Comparison of ENCODE assay signal across 23 cellular contexts in genomic region chr12:80166751-80167150, GRCh38.
DNase-seq lines count a peak whose midpoint lies in the region; ATAC-seq, FAIRE-seq and TF ChIP-seq lines count a peak whose summit lies in the region.
"Had no signal": no experiment of that assay in that cellular context is flagged by ENCODE, and none has a peak within 500 bp of the region (broad histone marks: within the 10 kb centered on the region; RNA-seq: fewer than 3 reads in every experiment).

No MANE protein-coding gene starts in this region.

- H3K79me2 ChIP-seq in HepG2 (ENCODE audit: insufficient read depth, low read length): no peaks in the 10 kb centered on the region
- H3K79me2 ChIP-seq in K562 (ENCODE audit: control insufficient read depth, insufficient read depth, low read length): no peaks in the 10 kb centered on the region

- TF ChIP-seq CTCF in HepG2 (CRISPR knock-in tag; IDR thresholded peaks at IDR 0.05) (no peak), right lobe of liver (IDR thresholded peaks at IDR 0.05) (no peak), K562 (IDR thresholded peaks at IDR 0.05 in 2 of 3, conservative IDR thresholded peaks at IDR 0.05 in 1 of 3; ENCODE audit: insufficient read depth in 2 of 3, low read depth in 1 of 3, low read length in 3 of 3) (no peak), left lung (IDR thresholded peaks at IDR 0.05) (no peak)

- no peaks in the 10 kb centered on the region for H3K9me3 Mint-ChIP-seq in natural killer cell treated with Interleukin-12 subunit alpha and Interleukin-12 subunit beta and Interleukin-15 and Interleukin-18, amount 100 ng/mL, for 72 hours
- H3K9me3 Mint-ChIP-seq: CD4-positive, CD25-positive, alpha-beta regulatory T cell had no signal

- H3K9me1 ChIP-seq in K562 (ENCODE audit: control insufficient read depth, insufficient read depth, low read length): no peaks in the 10 kb centered on the region

- TF ChIP-seq POLR2A in HepG2 (IDR thresholded peaks at IDR 0.05; ENCODE audit: insufficient read depth in 1 of 2, low read depth in 2 of 2, low read length in 2 of 2) (no peak), right lobe of liver (IDR thresholded peaks at IDR 0.05) (no peak), K562 (conservative IDR thresholded peaks at IDR 0.05) (no peak)

- H3K4me3 Mint-ChIP-seq in natural killer cell treated with Interleukin-12 subunit alpha and Interleukin-12 subunit beta and Interleukin-15 and Interleukin-18, amount 100 ng/mL, for 72 hours: peak overlapping the region; percentile 19
- H3K4me3 Mint-ChIP-seq: CD4-positive, CD25-positive, alpha-beta regulatory T cell had no signal

- H2AFZ ChIP-seq in HepG2 (ENCODE audit: low read length) (no peak overlapping the region), K562 (ENCODE audit: low read depth, low read length) (no peak overlapping the region)

- FAIRE-seq in HepG2 (lab: Jason Lieb, UNC): no peak
- FAIRE-seq in K562 (lab: Jason Lieb, UNC): no peak
- FAIRE-seq: GM12891, GM19239, H1, HTR-8/SVneo had no signal

- H3K27ac Mint-ChIP-seq in natural killer cell treated with Interleukin-12 subunit alpha and Interleukin-12 subunit beta and Interleukin-15 and Interleukin-18, amount 100 ng/mL, for 72 hours: no peak overlapping the region
- H3K27ac Mint-ChIP-seq: CD4-positive, CD25-positive, alpha-beta regulatory T cell; CD8-positive, alpha-beta memory T cell had no signal

- 0% methylated on average over 2 of the region's 2 CpGs for WGBS in HepG2 (ENCODE audit: low lambda C conversion rate)
- 26% methylated on average over 2 of the region's 2 CpGs for WGBS in right lobe of liver (ENCODE audit: insufficient coverage, low coverage, low lambda C conversion rate, missing lambda C conversion rate)
- 0% methylated on average over 2 of the region's 2 CpGs for WGBS in K562 (ENCODE audit: insufficient coverage, low coverage, missing lambda C conversion rate)

- H3K36me3 ChIP-seq in HepG2 (replicated peaks in 1 of 2; ENCODE audit: control insufficient read depth in 1 of 2, insufficient read depth in 2 of 2, low read length in 2 of 2) (no peaks in the 10 kb centered on the region), right lobe of liver (no peaks in the 10 kb centered on the region), K562 (ENCODE audit: control insufficient read depth, insufficient read depth, low read length) (no peaks in the 10 kb centered on the region), left lung (no peaks in the 10 kb centered on the region)
- H3K36me3 ChIP-seq: BE2C, HAP-1 had no signal

- DNase-seq in HepG2 (ENCODE audit: low spot score): no peak
- DNase-seq in right lobe of liver: no peak
- no peak for DNase-seq in K562 (ENCODE audit: extremely low read depth in 1 of 4, low spot score in 3 of 4)
- no peak for DNase-seq in natural killer cell treated with Interleukin-12 subunit alpha and Interleukin-12 subunit beta and Interleukin-15 and Interleukin-18, amount 100 ng/mL, for 72 hours (ENCODE audit: low spot score)
- DNase-seq in left lung: no peak
- DNase-seq in activated CD4-positive, CD25-positive, alpha-beta regulatory T cell (lab: John Stamatoyannopoulos, UW): no peak
- DNase-seq: 8988T; ACHN; BE2C; C1 segment of cervical spinal cord; CD4-positive, CD25-positive, alpha-beta regulatory T cell; CD8-positive, alpha-beta memory T cell; COR-L47; DMS 273 treated with DMSO at 0.1 percent for 48 hours; DMS53; DND-41; EL had no signal

- H3K9ac ChIP-seq in HepG2 (ENCODE audit: insufficient read depth, low read depth, low read length): no peak overlapping the region
- H3K9ac ChIP-seq in K562 (ENCODE audit: insufficient read depth in 1 of 2, low read depth in 2 of 2, low read length in 2 of 2): no peak overlapping the region

- H4K20me1 ChIP-seq in HepG2 (ENCODE audit: insufficient read depth, low read length): no peaks in the 10 kb centered on the region
- H4K20me1 ChIP-seq in K562 (replicated peaks; ENCODE audit: control insufficient read depth, insufficient read depth, low read length): no peaks in the 10 kb centered on the region

- H3K9me3 ChIP-seq in HepG2 (ENCODE audit: low read length) (no peaks in the 10 kb centered on the region), right lobe of liver (no peaks in the 10 kb centered on the region), K562 (replicated peaks; ENCODE audit: control insufficient read depth, insufficient read depth, low read depth, low read length) (no peaks in the 10 kb centered on the region), left lung (no peaks in the 10 kb centered on the region)
- H3K9me3 ChIP-seq: BE2C, HAP-1 had no signal

- H3K27ac ChIP-seq in HepG2 (ENCODE audit: extremely low read length, insufficient read depth, low read length): no peak overlapping the region
- H3K27ac ChIP-seq in right lobe of liver: no peak overlapping the region
- H3K27ac ChIP-seq in K562 (ENCODE audit: extremely low read depth, low read depth, low read length): no peak overlapping the region
- no peak overlapping the region for H3K27ac ChIP-seq in left lung

- peaks cover 4% of the 10 kb centered on the region for H3K36me3 Mint-ChIP-seq in natural killer cell treated with Interleukin-12 subunit alpha and Interleukin-12 subunit beta and Interleukin-15 and Interleukin-18, amount 100 ng/mL, for 72 hours
- H3K36me3 Mint-ChIP-seq: CD4-positive, CD25-positive, alpha-beta regulatory T cell; CD8-positive, alpha-beta memory T cell had no signal

- H3K4me1 ChIP-seq in HepG2 (ENCODE audit: insufficient read depth, low read length): no peaks in the 10 kb centered on the region
- H3K4me1 ChIP-seq in right lobe of liver: no peaks in the 10 kb centered on the region
- no peaks in the 10 kb centered on the region for H3K4me1 ChIP-seq in K562 (replicated peaks in 1 of 2; ENCODE audit: control insufficient read depth in 2 of 2, insufficient read depth in 2 of 2, low read length in 2 of 2)
- H3K4me1 ChIP-seq in left lung: no peaks in the 10 kb centered on the region
- H3K4me1 ChIP-seq: BE2C, HAP-1 had no signal

- ATAC-seq in HepG2 (no peak), right lobe of liver (no peak), K562 (no peak), left lung (no peak), HG03571 (IDR thresholded peaks at IDR 0.05; ENCODE audit: unreplicated experiment) (no peak)
- ATAC-seq in natural killer cell treated with Interleukin-12 subunit alpha and Interleukin-12 subunit beta and Interleukin-15 and Interleukin-18, amount 100 ng/mL, for 72 hours: no peak

- no peaks in the 10 kb centered on the region for H3K27me3 Mint-ChIP-seq in natural killer cell treated with Interleukin-12 subunit alpha and Interleukin-12 subunit beta and Interleukin-15 and Interleukin-18, amount 100 ng/mL, for 72 hours
- H3K27me3 Mint-ChIP-seq: CD4-positive, CD25-positive, alpha-beta regulatory T cell had no signal

- intact Hi-C loops in HepG2 (cut with micrococcal nuclease; ENCODE audit: unreplicated experiment) (no loop called here), right lobe of liver (cut with DNase I) (no loop called here), K562 (cut with micrococcal nuclease) (no loop called here), left lung (cut with DNase I) (no loop called here)

- H3K27me3 ChIP-seq in HepG2 (ENCODE audit: control insufficient read depth in 1 of 2, insufficient read depth in 2 of 2, low read length in 2 of 2): no peaks in the 10 kb centered on the region
- no peaks in the 10 kb centered on the region for H3K27me3 ChIP-seq in right lobe of liver
- H3K27me3 ChIP-seq in K562 (ENCODE audit: control insufficient read depth in 2 of 2, insufficient read depth in 2 of 2, low read length in 2 of 2): no peaks in the 10 kb centered on the region
- no peaks in the 10 kb centered on the region for H3K27me3 ChIP-seq in left lung

- no peak for TF ChIP-seq EP300 in HepG2 (IDR thresholded peaks at IDR 0.05; ENCODE audit: low read depth in 2 of 2, low read length in 2 of 2)
- TF ChIP-seq EP300 in HepG2 (CRISPR knock-in tag; IDR thresholded peaks at IDR 0.05; ENCODE audit: borderline replicate concordance): no peak
- no peak for TF ChIP-seq EP300 in K562 (IDR thresholded peaks at IDR 0.05; ENCODE audit: low read length)

- TF ChIP-seq RAD21 in HepG2 (CRISPR knock-in tag; IDR thresholded peaks at IDR 0.05) (no peak), K562 (CRISPR knock-in tag; conservative IDR thresholded peaks at IDR 0.05 in 1 of 2, IDR thresholded peaks at IDR 0.05 in 1 of 2) (no peak)

- peaks cover 36 to 52% of the 10 kb centered on the region in 2 donors for H3K4me1 Mint-ChIP-seq in natural killer cell treated with Interleukin-12 subunit alpha and Interleukin-12 subunit beta and Interleukin-15 and Interleukin-18, amount 100 ng/mL, for 72 hours (ENCODE audit: low read depth in 2 of 2)

- POLR2A ChIA-PET in HepG2 (lab: Yijun Ruan, JAX) (no interaction called here), K562 (lab: Yijun Ruan, JAX) (no interaction called here)

- H3K4me2 ChIP-seq in HepG2 (ENCODE audit: low read depth, low read length): no peak overlapping the region
- H3K4me2 ChIP-seq in K562 (ENCODE audit: insufficient read depth, low read length): no peak overlapping the region

- BruUV-seq in HepG2 (replicated peaks; lab: Mats Ljungman, UMichigan): no TSS peak
- no TSS peak for BruUV-seq in K562 (replicated peaks; lab: Mats Ljungman, UMichigan)

- CTCF ChIA-PET in HepG2 (lab: Yijun Ruan, JAX; ENCODE audit: low intra/inter-chr PET ratio, low total read pairs) (no interaction called here), K562 (lab: Yijun Ruan, JAX; ENCODE audit: low intra/inter-chr PET ratio) (no interaction called here)

- in situ Hi-C loops in HepG2 (cut with HindIII; ENCODE audit: extremely low pct_ligation_motif_present, low pct_unique_long_range_greater_than_20kb): no loop called here
- in situ Hi-C loops in K562 (cut with MboI): no loop called here

- H3K4me3 ChIP-seq in HepG2 (replicated peaks in 1 of 3; ENCODE audit: insufficient read depth in 1 of 3, low read depth in 2 of 3, low read length in 3 of 3) (no peak overlapping the region), right lobe of liver (no peak overlapping the region), K562 (no peak overlapping the region), left lung (no peak overlapping the region)
- H3K4me3 ChIP-seq: HAP-1 had no signal

TF ChIP-seq in HepG2, 621 proteins besides CTCF, POLR2A, EP300 and RAD21 (continues in another document):
- no peak for TF ChIP-seq ELF3 (CRISPR knock-in tag; IDR thresholded peaks at IDR 0.05)
- no peak for TF ChIP-seq GZF1 (CRISPR knock-in tag; IDR thresholded peaks at IDR 0.05)
- no peak for TF ChIP-seq ZNF674 (CRISPR knock-in tag; IDR thresholded peaks at IDR 0.05; ENCODE audit: low read depth)
- no peak for TF ChIP-seq DPF2 (CRISPR knock-in tag; IDR thresholded peaks at IDR 0.05; ENCODE audit: borderline replicate concordance, low read depth)
- TF ChIP-seq U2AF2 (IDR thresholded peaks at IDR 0.05; ENCODE audit: low read depth, low read length): no peak

TF ChIP-seq in K562, 482 proteins besides CTCF, POLR2A, EP300 and RAD21:
- TF ChIP-seq FOXA1 (IDR thresholded peaks at IDR 0.05; ENCODE audit: borderline replicate concordance): no peak
- TF ChIP-seq ZNF316 (IDR thresholded peaks at IDR 0.05): peak; percentile 69
- TF ChIP-seq MAFF (IDR thresholded peaks at IDR 0.05; ENCODE audit: low read length): peak; percentile 26; the same call in 1 of the 2 replicates

Comparison
In these comparisons a context has a peak if more than half of its experiments do, and no peak if none do; other contexts are left out.
1. Of the 241 proteins assayed by ChIP-seq in both HepG2 and K562: peak only in HepG2: MAFK; only in K562: none; in both: MAFF; in neither: 239.